Comparison of ENCODE assay signal across 1 cellular context in the genomic region with DNA sequence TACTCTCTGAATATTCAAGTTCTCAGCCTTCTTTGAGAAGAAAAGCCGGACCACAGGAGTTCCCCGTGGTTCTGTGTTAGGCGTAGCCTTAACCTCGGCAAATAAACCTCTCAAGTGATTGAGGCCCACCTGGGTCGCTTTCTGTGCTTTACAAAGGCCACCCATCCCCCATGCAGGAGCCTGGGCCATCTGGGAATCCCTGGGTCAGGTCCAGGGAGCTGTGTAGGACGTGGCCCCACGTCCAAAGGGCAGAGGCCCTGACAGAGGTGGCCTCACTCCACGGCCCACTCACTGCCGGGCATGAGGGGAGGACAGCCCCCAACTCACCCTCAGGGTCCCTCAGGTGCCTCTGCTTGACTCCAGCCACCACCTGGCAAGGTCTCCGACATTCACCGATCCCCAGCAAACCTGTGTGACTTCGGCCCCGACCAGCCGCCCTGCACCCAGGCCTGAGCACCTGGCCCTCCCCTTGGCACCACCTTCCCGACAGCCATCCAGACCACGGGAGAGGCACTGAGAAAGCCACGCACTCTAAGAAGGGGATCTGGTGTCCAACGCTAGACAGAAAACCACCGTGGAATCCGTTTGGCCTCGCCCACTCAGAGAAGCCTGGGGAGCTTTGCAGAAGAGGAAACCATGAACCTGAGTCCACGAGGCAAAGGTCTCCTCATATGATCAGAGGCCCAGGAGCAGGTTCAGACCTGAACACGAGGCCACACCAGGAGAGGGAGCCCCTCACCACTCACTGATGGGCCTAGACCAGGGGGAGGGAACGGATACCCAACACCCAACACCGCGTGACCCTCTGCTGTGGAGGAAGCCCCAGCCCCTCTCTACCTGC.
TF ChIP-seq lines count a peak whose summit lies in the region.

No MANE protein-coding gene starts in this region.

TF ChIP-seq in HepG2, 621 proteins besides CTCF, POLR2A, EP300 and RAD21 (continued from another document and continues in another):
- TF ChIP-seq ZBTB40 (IDR thresholded peaks at IDR 0.05), result no peak
- peak; percentile 13; the same call in 1 of the 2 replicates for TF ChIP-seq ZBTB40 (CRISPR knock-in tag; IDR thresholded peaks at IDR 0.05)
- no peak for TF ChIP-seq XRCC5 (optimal IDR thresholded peaks at IDR 0.05; ENCODE audit: low read length)
- TF ChIP-seq NR2C2 (CRISPR knock-in tag; IDR thresholded peaks at IDR 0.05; ENCODE audit: borderline replicate concordance), result peak; percentile 67; the same call in 1 of the 2 replicates
- TF ChIP-seq, protein P1, sequence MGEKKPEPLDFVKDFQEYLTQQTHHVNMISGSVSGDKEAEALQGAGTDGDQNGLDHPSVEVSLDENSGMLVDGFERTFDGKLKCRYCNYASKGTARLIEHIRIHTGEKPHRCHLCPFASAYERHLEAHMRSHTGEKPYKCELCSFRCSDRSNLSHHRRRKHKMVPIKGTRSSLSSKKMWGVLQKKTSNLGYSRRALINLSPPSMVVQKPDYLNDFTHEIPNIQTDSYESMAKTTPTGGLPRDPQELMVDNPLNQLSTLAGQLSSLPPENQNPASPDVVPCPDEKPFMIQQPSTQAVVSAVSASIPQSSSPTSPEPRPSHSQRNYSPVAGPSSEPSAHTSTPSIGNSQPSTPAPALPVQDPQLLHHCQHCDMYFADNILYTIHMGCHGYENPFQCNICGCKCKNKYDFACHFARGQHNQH (CRISPR knock-in tag; IDR thresholded peaks at IDR 0.05), result peak; percentile 80
- TF ChIP-seq ZBTB21 (CRISPR knock-in tag; IDR thresholded peaks at IDR 0.05), result no peak
- TF ChIP-seq KDM6A (CRISPR knock-in tag; IDR thresholded peaks at IDR 0.05; ENCODE audit: low read depth), result peak; percentile 92
- 0 out of 2 replicates have a peak, but pooled peaks have one; percentile 13 for TF ChIP-seq YEATS2 (CRISPR knock-in tag; IDR thresholded peaks at IDR 0.05; ENCODE audit: borderline replicate concordance)
- TF ChIP-seq ARID2 (CRISPR knock-in tag; IDR thresholded peaks at IDR 0.05; ENCODE audit: borderline replicate concordance), result no peak
- no peak for TF ChIP-seq TBX3 (IDR thresholded peaks at IDR 0.05; ENCODE audit: borderline replicate concordance)
- TF ChIP-seq ZNF224 (CRISPR knock-in tag; IDR thresholded peaks at IDR 0.05), result peak; percentile 66; the same call in 1 of the 2 replicates
- TF ChIP-seq, protein P2, sequence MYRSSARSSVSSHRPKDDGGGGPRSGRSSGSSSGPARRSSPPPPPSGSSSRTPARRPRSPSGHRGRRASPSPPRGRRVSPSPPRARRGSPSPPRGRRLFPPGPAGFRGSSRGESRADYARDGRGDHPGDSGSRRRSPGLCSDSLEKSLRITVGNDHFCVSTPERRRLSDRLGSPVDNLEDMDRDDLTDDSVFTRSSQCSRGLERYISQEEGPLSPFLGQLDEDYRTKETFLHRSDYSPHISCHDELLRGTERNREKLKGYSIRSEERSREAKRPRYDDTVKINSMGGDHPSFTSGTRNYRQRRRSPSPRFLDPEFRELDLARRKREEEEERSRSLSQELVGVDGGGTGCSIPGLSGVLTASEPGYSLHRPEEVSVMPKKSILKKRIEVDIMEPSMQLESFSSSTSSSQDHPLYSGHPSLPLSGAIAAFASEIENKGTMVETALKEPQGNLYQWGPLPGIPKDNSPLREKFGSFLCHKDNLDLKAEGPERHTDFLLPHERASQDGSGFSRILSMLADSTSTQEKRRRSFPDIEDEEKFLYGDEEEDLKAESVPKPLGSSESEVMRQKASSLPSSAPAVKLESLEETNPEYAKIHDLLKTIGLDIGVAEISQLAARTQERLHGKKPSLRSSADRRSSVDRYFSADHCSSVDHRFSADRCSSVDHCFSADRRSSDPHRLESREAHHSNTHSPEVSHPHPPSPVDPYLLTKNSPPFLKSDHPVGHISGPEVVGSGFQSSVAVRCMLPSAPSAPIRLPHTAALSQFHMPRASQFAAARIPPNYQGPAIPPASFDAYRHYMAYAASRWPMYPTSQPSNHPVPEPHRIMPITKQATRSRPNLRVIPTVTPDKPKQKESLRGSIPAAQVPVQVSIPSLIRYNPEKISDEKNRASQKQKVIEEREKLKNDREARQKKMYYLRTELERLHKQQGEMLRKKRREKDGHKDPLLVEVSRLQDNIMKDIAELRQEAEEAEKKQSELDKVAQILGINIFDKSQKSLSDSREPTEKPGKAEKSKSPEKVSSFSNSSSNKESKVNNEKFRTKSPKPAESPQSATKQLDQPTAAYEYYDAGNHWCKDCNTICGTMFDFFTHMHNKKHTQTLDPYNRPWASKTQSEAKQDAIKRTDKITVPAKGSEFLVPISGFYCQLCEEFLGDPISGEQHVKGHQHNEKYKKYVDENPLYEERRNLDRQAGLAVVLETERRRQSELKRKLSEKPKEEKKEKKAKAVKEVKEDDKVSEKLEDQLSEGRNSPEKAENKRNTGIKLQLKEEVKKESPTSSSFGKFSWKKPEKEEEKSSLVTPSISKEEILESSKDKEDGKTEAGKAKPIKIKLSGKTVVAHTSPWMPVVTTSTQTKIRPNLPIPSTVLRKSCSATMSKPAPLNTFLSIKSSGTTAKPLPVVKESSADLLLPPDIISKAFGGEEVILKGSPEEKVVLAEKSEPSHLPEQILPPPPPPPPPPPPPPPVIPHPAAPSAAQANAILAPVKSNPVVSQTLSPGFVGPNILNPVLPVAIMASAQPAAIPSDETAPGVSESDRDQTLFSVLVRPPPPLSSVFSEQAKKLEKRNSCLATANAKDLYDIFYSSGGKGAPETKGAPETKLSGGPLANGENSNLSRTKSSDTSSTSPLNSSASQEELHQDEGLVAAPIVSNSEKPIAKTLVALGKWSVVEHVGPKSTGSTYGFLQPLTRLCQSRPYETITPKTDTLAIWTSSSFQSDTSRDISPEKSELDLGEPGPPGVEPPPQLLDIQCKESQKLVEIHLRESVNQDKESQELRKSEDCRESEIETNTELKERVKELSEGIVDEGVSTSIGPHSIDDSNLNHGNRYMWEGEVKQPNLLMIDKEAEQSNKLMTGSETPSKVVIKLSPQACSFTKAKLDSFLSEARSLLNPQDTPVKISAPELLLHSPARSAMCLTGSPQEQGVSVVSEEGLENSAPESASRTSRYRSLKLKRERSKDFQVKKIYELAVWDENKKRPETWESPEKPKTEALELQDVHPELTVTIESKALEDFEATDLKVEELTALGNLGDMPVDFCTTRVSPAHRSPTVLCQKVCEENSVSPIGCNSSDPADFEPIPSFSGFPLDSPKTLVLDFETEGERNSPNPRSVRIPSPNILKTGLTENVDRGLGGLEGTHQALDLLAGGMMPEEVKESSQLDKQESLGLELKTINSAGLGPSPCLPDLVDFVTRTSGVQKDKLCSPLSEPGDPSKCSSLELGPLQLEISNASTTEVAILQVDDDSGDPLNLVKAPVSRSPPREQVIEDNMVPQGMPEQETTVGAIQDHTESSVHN (CRISPR knock-in tag; IDR thresholded peaks at IDR 0.05), result no peak; the same call in 1 of the 2 replicates
- TF ChIP-seq KAT2B (IDR thresholded peaks at IDR 0.05; ENCODE audit: borderline replicate concordance, low read depth, low read length), result no peak
- TF ChIP-seq ZNF253 (CRISPR knock-in tag; IDR thresholded peaks at IDR 0.05; ENCODE audit: borderline replicate concordance), result no peak
- no peak for TF ChIP-seq ZNF207 (IDR thresholded peaks at IDR 0.05; ENCODE audit: borderline replicate concordance)
- TF ChIP-seq TFAP4 (IDR thresholded peaks at IDR 0.05; ENCODE audit: borderline replicate concordance, low read depth), result peak; percentile 85
- TF ChIP-seq MXD3 (CRISPR knock-in tag; IDR thresholded peaks at IDR 0.05), result no peak; the same call in 1 of the 2 replicates
- no peak for TF ChIP-seq MEIS2 (CRISPR knock-in tag; IDR thresholded peaks at IDR 0.05)
- no peak for TF ChIP-seq ATF1 (CRISPR knock-in tag; IDR thresholded peaks at IDR 0.05)
- no peak for TF ChIP-seq ZNF773 (CRISPR knock-in tag; IDR thresholded peaks at IDR 0.05; ENCODE audit: borderline replicate concordance)
- no peak for TF ChIP-seq HOXA7 (CRISPR knock-in tag; IDR thresholded peaks at IDR 0.05)
- TF ChIP-seq ZNF737 (CRISPR knock-in tag; IDR thresholded peaks at IDR 0.05; ENCODE audit: borderline replicate concordance), result peak; percentile 51; the same call in 1 of the 2 replicates
- TF ChIP-seq SOX5 (CRISPR knock-in tag; IDR thresholded peaks at IDR 0.05; ENCODE audit: borderline replicate concordance), result peak; percentile 41
- peak; percentile 83; the same call in 1 of the 2 replicates for TF ChIP-seq ZFP37 (CRISPR knock-in tag; IDR thresholded peaks at IDR 0.05; ENCODE audit: borderline replicate concordance)
- peak; percentile 55; the same call in 1 of the 2 replicates for TF ChIP-seq FOXO1 (CRISPR knock-in tag; IDR thresholded peaks at IDR 0.05)
- TF ChIP-seq, protein P3, sequence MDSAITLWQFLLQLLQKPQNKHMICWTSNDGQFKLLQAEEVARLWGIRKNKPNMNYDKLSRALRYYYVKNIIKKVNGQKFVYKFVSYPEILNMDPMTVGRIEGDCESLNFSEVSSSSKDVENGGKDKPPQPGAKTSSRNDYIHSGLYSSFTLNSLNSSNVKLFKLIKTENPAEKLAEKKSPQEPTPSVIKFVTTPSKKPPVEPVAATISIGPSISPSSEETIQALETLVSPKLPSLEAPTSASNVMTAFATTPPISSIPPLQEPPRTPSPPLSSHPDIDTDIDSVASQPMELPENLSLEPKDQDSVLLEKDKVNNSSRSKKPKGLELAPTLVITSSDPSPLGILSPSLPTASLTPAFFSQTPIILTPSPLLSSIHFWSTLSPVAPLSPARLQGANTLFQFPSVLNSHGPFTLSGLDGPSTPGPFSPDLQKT (CRISPR knock-in tag; IDR thresholded peaks at IDR 0.05; ENCODE audit: borderline replicate concordance), result no peak
- TF ChIP-seq ZNF780A (CRISPR knock-in tag; IDR thresholded peaks at IDR 0.05), result no peak
- TF ChIP-seq ZNF607 (CRISPR knock-in tag; IDR thresholded peaks at IDR 0.05; ENCODE audit: borderline replicate concordance), result peak; percentile 88
- TF ChIP-seq CCDC6 (CRISPR knock-in tag; IDR thresholded peaks at IDR 0.05), result no peak; the same call in 1 of the 2 replicates
- no peak for TF ChIP-seq ZNF569 (CRISPR knock-in tag; IDR thresholded peaks at IDR 0.05; ENCODE audit: borderline replicate concordance)
